23 cellular contexts compared by ENCODE assay signal in the genomic region with DNA sequence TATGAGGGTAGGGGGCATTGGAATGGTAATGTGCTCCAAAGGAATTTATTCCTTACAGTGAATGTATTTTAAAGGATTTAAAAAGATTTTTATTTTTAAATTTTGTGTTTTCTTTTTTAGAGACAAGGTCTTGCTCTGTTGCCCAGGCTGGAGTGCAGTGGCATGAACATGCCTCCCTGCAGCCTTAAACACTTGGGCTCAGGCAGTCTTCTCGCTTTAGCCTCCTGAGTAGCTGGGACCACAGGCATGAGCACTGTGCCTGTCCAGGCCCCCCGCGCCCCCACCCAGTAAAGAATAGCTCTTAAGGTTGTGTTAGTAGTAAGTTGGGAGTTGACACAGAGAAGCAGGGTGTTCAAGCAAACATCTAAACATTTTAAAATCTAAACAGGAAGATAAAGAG. TPM values are rescaled to one million over a fixed set of nuclear protein-coding genes. Genes with fewer than 3 reads are reported as not detected.
DNase-seq lines count a peak whose midpoint lies in the region; TF ChIP-seq lines count a peak whose summit lies in the region.
"Had no signal": no experiment of that assay in that cellular context is flagged by ENCODE, and none has a peak within 500 bp of the region (broad histone marks: within the 10 kb centered on the region; RNA-seq: fewer than 3 reads in every experiment).

No MANE protein-coding gene starts in this region.

- H3K9me3 Mint-ChIP-seq in H9, result peaks cover 3 to 4% of the 10 kb centered on the region in 2 experiments; a peak in 4 of 5 replicates
- H3K9me3 Mint-ChIP-seq in brain, result peaks cover 0 to 21% (median 11%) of the 10 kb centered on the region in 5 experiments
- H3K9me3 Mint-ChIP-seq: activated T-cell treated with anti-CD3 and anti-CD28 coated beads, Interleukin-2, amount 50 U/mL, for 72 hours; central memory CD8-positive, alpha-beta T cell had no signal

- H3K4me2 ChIP-seq in H9 (ENCODE audit: insufficient read depth, insufficient read length, low read length) (peak overlapping the region; percentile 46), smooth muscle cell (peak overlapping the region; percentile 60)

- no peaks in the 10 kb centered on the region for H3K9me3 ChIP-seq in H9 (ENCODE audit: control insufficient read depth, low read depth, low read length)
- H3K9me3 ChIP-seq in smooth muscle cell (replicated peaks; ENCODE audit: low read depth), result no peaks in the 10 kb centered on the region
- H3K9me3 ChIP-seq: HAP-1, neutrophil, sigmoid colon had no signal

- H3K23ac ChIP-seq in H9 (ENCODE audit: insufficient read length, low read depth, low read length), result no peak overlapping the region

- no peak overlapping the region for H2BK20ac ChIP-seq in H9 (ENCODE audit: low read depth, low read length, poor library complexity, severe bottlenecking)

- H3K27me3 ChIP-seq in H9 (ENCODE audit: insufficient read depth, low read length), result no peaks in the 10 kb centered on the region
- H3K27me3 ChIP-seq in smooth muscle cell (ENCODE audit: low read depth), result no peaks in the 10 kb centered on the region
- H3K27me3 ChIP-seq: BLaER1 treated with 17β-estradiol and CSF1 and Interleukin-3, amounts not matched to agents 10 nM and 100 nM; heart left ventricle; neutrophil; sigmoid colon had no signal

- H2BK5ac ChIP-seq in H9 (ENCODE audit: insufficient read length, low read length), result no peak overlapping the region

- H3K56ac ChIP-seq in H9 (ENCODE audit: insufficient read length, low read depth, low read length), result no peak overlapping the region

- H3K27me3 Mint-ChIP-seq in H9 (ENCODE audit: low read depth) (no peaks in the 10 kb centered on the region), brain (no peaks in the 10 kb centered on the region)
- H3K27me3 Mint-ChIP-seq: central memory CD8-positive, alpha-beta T cell; progenitor cell of endocrine pancreas; T-helper 17 cell had no signal

- H3F3A ChIP-seq in smooth muscle cell (ENCODE audit: low read depth), result no peaks in the 10 kb centered on the region

- H3K4me1 ChIP-seq in H9 (ENCODE audit: insufficient read depth, low read length) (peaks cover 30% of the 10 kb centered on the region; the same call in 1 of the 2 replicates), smooth muscle cell (ENCODE audit: low read depth) (peaks cover 29% of the 10 kb centered on the region)

- H3K79me2 ChIP-seq in H9 (ENCODE audit: insufficient read depth, low read length), result peaks cover 59% of the 10 kb centered on the region; the same call in 1 of the 2 replicates
- H3K79me2 ChIP-seq in smooth muscle cell (ENCODE audit: low read depth), result peaks cover 48% of the 10 kb centered on the region

- peak overlapping the region; percentile 29 for H2BK12ac ChIP-seq in H9 (ENCODE audit: insufficient read length, low read depth, low read length)

- H3K27ac ChIP-seq in H9 (ENCODE audit: insufficient read length, low read depth, low read length), result peak overlapping the region; percentile 98
- no peak overlapping the region for H3K27ac ChIP-seq in smooth muscle cell (ENCODE audit: low read depth)
- H3K27ac ChIP-seq: BLaER1 treated with 17β-estradiol and CSF1 and Interleukin-3, amounts not matched to agents 10 nM and 100 nM; neutrophil; sigmoid colon had no signal

- H3K4me3 Mint-ChIP-seq in H9 (peak overlapping the region in 1 of 2 experiments; percentile 65; a peak in 2 of 5 replicates), brain (peak overlapping the region in 3 of 5 experiments; percentile 45 to 83 (median 73))
- H3K4me3 Mint-ChIP-seq: activated T-cell treated with anti-CD3 and anti-CD28 coated beads, Interleukin-2, amount 50 U/mL, for 72 hours; central memory CD8-positive, alpha-beta T cell; T-helper 17 cell had no signal

- H2AK5ac ChIP-seq in H9 (ENCODE audit: insufficient read length, low read length), result no peak overlapping the region

- no peaks in the 10 kb centered on the region for H3K36me3 ChIP-seq in smooth muscle cell (ENCODE audit: low read depth)
- H3K36me3 ChIP-seq: HAP-1, heart left ventricle, neutrophil, sigmoid colon had no signal

- no peak overlapping the region for H2BK15ac ChIP-seq in H9 (ENCODE audit: low read depth, low read length)

- H4K5ac ChIP-seq in H9 (ENCODE audit: insufficient read length, low read depth, low read length), result no peak overlapping the region

- H2AFZ ChIP-seq in H9 (ENCODE audit: low read length) (no peak overlapping the region), smooth muscle cell (ENCODE audit: low read depth) (no peak overlapping the region)

- TF ChIP-seq CTCF in H9 (conservative IDR thresholded peaks at IDR 0.05) (no peak), brain (conservative IDR thresholded peaks at IDR 0.05) (no peak), smooth muscle cell (IDR thresholded peaks at IDR 0.05; ENCODE audit: borderline replicate concordance, insufficient read depth, poor library complexity, severe bottlenecking) (no peak)

- H3K4me1 Mint-ChIP-seq in H9, result peaks cover 81 to 86% of the 10 kb centered on the region in 2 experiments
- peaks cover 75% of the 10 kb centered on the region for H3K4me1 Mint-ChIP-seq in brain

- H2BK120ac ChIP-seq in H9 (ENCODE audit: low read depth, low read length, poor library complexity, severe bottlenecking), result no peak overlapping the region

- no peak overlapping the region for H3K4ac ChIP-seq in H9 (ENCODE audit: low read depth, low read length)

- H3K18ac ChIP-seq in H9 (ENCODE audit: insufficient read length, low read depth, low read length), result no peak overlapping the region

- H3K23me2 ChIP-seq in H9 (ENCODE audit: insufficient read length, low read depth, low read length, poor library complexity, severe bottlenecking), result no peaks in the 10 kb centered on the region

- H4K20me1 ChIP-seq in H9 (ENCODE audit: control insufficient read depth, insufficient read depth, insufficient read length), result peaks cover 2% of the 10 kb centered on the region
- H4K20me1 ChIP-seq in smooth muscle cell (ENCODE audit: low read depth), result no peaks in the 10 kb centered on the region

- H3K9ac ChIP-seq in H9 (ENCODE audit: extremely low read depth, insufficient read length, low read length) (no peak overlapping the region), smooth muscle cell (ENCODE audit: low read depth) (no peak overlapping the region)
- H3K9ac ChIP-seq: BLaER1 treated with 17β-estradiol and CSF1 and Interleukin-3, amounts not matched to agents 10 nM and 100 nM had no signal

- H3K36me3 Mint-ChIP-seq in H9 (ENCODE audit: insufficient read depth in 1 of 3, low read depth in 3 of 3), result peaks cover 5 to 17% (median 14%) of the 10 kb centered on the region in 3 experiments; a peak in 6 of 7 replicates
- peaks cover 34% of the 10 kb centered on the region for H3K36me3 Mint-ChIP-seq in brain

- H3K27ac Mint-ChIP-seq in H9 (peak overlapping the region; percentile 84 to 98 (median 97)), brain (peak overlapping the region; percentile 43 to 93 (median 79))
- H3K27ac Mint-ChIP-seq: activated T-cell treated with anti-CD3 and anti-CD28 coated beads, Interleukin-2, amount 50 U/mL, for 72 hours; progenitor cell of endocrine pancreas; T-helper 17 cell had no signal

- no CpG with 5 or more reads among the region's 3 CpGs for WGBS in H9 (ENCODE audit: extremely low coverage, insufficient read length, low lambda C conversion rate)
- WGBS in smooth muscle cell (ENCODE audit: low lambda C conversion rate), result 27% methylated on average over 3 of the region's 3 CpGs

- no peak for DNase-seq in H9
- DNase-seq in islet precursor cell, result peak; percentile 72
- DNase-seq in smooth muscle cell (lab: John Stamatoyannopoulos, UW; ENCODE audit: unreplicated experiment), result no peak
- no peak for DNase-seq in activated CD4-positive, alpha-beta T cell treated with anti-CD3 and anti-CD28 coated beads for 48 hours
- DNase-seq in stimulated activated CD4-positive, alpha-beta T cell treated with anti-CD3 and anti-CD28 coated beads, Interleukin-4, amount 100 ng/mL, for 1 hour, result no peak
- no peak for DNase-seq in NCI-H1694 treated with DMSO at 0.1 percent for 48 hours (lab: John Stamatoyannopoulos, UW)
- DNase-seq: activated CD4-positive, alpha-beta T cell treated with anti-CD3 and anti-CD28 coated beads for 4 hours; activated naive CD4-positive, alpha-beta T cell treated with anti-CD3 and anti-CD28 coated beads, Interleukin-2, amount 50 U/mL, for 16 hours; activated T-cell treated with anti-CD3 and anti-CD28 coated beads, Interleukin-2, amount 50 U/mL, for 72 hours; left ventricle myocardium superior; NCI-H1092; NCI-H1930; NCI-H748 treated with DMSO at 0.1 percent for 48 hours; RPMI8226; sigmoid colon; T-helper 17 cell had no signal

- H3T11ph ChIP-seq in H9 (ENCODE audit: low read length), result no peak overlapping the region

- H3K14ac ChIP-seq in H9 (ENCODE audit: insufficient read depth, low read length), result 0 out of 2 replicates have a peak overlapping the region, but pooled peaks have one; percentile 34

- H3K4me3 ChIP-seq in smooth muscle cell, result no peak overlapping the region
- H3K4me3 ChIP-seq: BLaER1 treated with 17β-estradiol and CSF1 and Interleukin-3, amounts not matched to agents 10 nM and 100 nM; HAP-1; sigmoid colon had no signal

- H4K8ac ChIP-seq in H9 (replicated peaks; ENCODE audit: insufficient read length, low read depth, low read length), result no peak overlapping the region

- H3K79me1 ChIP-seq in H9 (ENCODE audit: insufficient read depth, low read depth, low read length, poor library complexity, severe bottlenecking), result no peaks in the 10 kb centered on the region

- no peak overlapping the region for H4K91ac ChIP-seq in H9 (ENCODE audit: insufficient read length, low read depth, low read length)

RNA-seq across cellular contexts. Expression of a gene that starts 36.6 kb away (rescaled TPM):
- total RNA-seq in H9 (2021) (38.8 and 39.9 TPM in 2 replicates), smooth muscle cell (4.3 and 5.3 TPM in 2 replicates)
- polyA plus RNA-seq in brain (ENCODE audit: insufficient read depth, low read depth, low replicate concordance) (40.1 TPM), smooth muscle cell (1.1 and 3.1 TPM in 2 replicates)
